Comparison of ENCODE assay signal across 9 cellular contexts in genomic region chr22:34414467-34415440, GRCh38.
DNase-seq lines count a peak whose midpoint lies in the region; ATAC-seq and TF ChIP-seq lines count a peak whose summit lies in the region.
"Had no signal": no experiment of that assay in that cellular context is flagged by ENCODE, and none has a peak within 500 bp of the region (broad histone marks: within the 10 kb centered on the region; RNA-seq: fewer than 3 reads in every experiment).

No MANE protein-coding gene starts in this region.

- TF ChIP-seq POLR2A in prostate gland (IDR thresholded peaks at IDR 0.05) (no peak), sigmoid colon (IDR thresholded peaks at IDR 0.05) (no peak)

- no peak for ATAC-seq in GM18909 (IDR thresholded peaks at IDR 0.05; ENCODE audit: poor library complexity, unreplicated experiment)

- H3K36me3 ChIP-seq in prostate gland (no peaks in the 10 kb centered on the region), sigmoid colon (no peaks in the 10 kb centered on the region)
- H3K36me3 ChIP-seq: BLaER1 treated with 17β-estradiol and CSF1 and Interleukin-3, amounts not matched to agents 10 nM and 100 nM had no signal

- H3K4me3 ChIP-seq in epithelial cell of esophagus (ENCODE audit: low read length): no peak overlapping the region
- H3K4me3 ChIP-seq in prostate gland: no peak overlapping the region
- H3K4me3 ChIP-seq in sigmoid colon: no peak overlapping the region
- H3K4me3 ChIP-seq: BLaER1 treated with 17β-estradiol and CSF1 and Interleukin-3, amounts not matched to agents 10 nM and 100 nM had no signal

- 29% methylated on average over 4 of the region's 4 CpGs for WGBS in prostate gland
- WGBS in sigmoid colon, 2 donors: 25 to 26% methylated on average over 4 of the region's 4 CpGs

- no peaks in the 10 kb centered on the region for H3K9me3 ChIP-seq in prostate gland
- peaks cover 0 to 1% (median 0%) of the 10 kb centered on the region in 4 donors for H3K9me3 ChIP-seq in sigmoid colon
- H3K9me3 ChIP-seq: BLaER1 treated with 17β-estradiol and CSF1 and Interleukin-3, amounts not matched to agents 10 nM and 100 nM had no signal

- intact Hi-C loops in prostate gland (cut with DNase I) (no loop called here), sigmoid colon (cut with DNase I) (no loop called here)

- H3K27me3 ChIP-seq in prostate gland (replicated peaks; ENCODE audit: insufficient read depth) (no peaks in the 10 kb centered on the region), sigmoid colon (no peaks in the 10 kb centered on the region)
- H3K27me3 ChIP-seq: BLaER1 treated with 17β-estradiol and CSF1 and Interleukin-3, amounts not matched to agents 10 nM and 100 nM had no signal

- H3K27ac ChIP-seq in prostate gland: no peak overlapping the region
- H3K27ac ChIP-seq in sigmoid colon: no peak overlapping the region
- H3K27ac ChIP-seq: BLaER1 treated with 17β-estradiol and CSF1 and Interleukin-3, amounts not matched to agents 10 nM and 100 nM had no signal

- TF ChIP-seq CTCF in epithelial cell of esophagus (IDR thresholded peaks at IDR 0.05; ENCODE audit: insufficient read depth, low read depth, low read length, missing control alignments): no peak
- peak; percentile 46 to 79 (median 74) for TF ChIP-seq CTCF in prostate gland (IDR thresholded peaks at IDR 0.05)
- peak in 1 of 4 experiments; percentile 35 for TF ChIP-seq CTCF in sigmoid colon (IDR thresholded peaks at IDR 0.05)

- H3K4me1 ChIP-seq in prostate gland (replicated peaks) (no peaks in the 10 kb centered on the region), sigmoid colon (no peaks in the 10 kb centered on the region)
- H3K4me1 ChIP-seq: BLaER1 treated with 17β-estradiol and CSF1 and Interleukin-3, amounts not matched to agents 10 nM and 100 nM had no signal

- no peak for TF ChIP-seq EP300 in sigmoid colon (IDR thresholded peaks at IDR 0.05)

- DNase-seq in SIG-M5 treated with dmso at 0.1 percent for 504 hours (lab: John Stamatoyannopoulos, UW; ENCODE audit: unreplicated experiment): peak; percentile 82
- no peak for DNase-seq in SIG-M5 (lab: John Stamatoyannopoulos, UW)
- DNase-seq in HuH-7 (ENCODE audit: low spot score): peak; percentile 64
- peak; percentile 48 for DNase-seq in epithelial cell of esophagus (ENCODE audit: low read depth)
- DNase-seq in prostate gland (ENCODE audit: low spot score): peak; percentile 61
- DNase-seq in sigmoid colon: no peak

TF ChIP-seq in PFSK-1, 5 proteins besides CTCF, POLR2A, EP300 and RAD21:
- TF ChIP-seq POLR2AphosphoS5 (IDR thresholded peaks at IDR 0.05; ENCODE audit: low read depth, low read length) (no peak), REST (IDR thresholded peaks at IDR 0.05; ENCODE audit: insufficient read depth in 1 of 2, low read depth in 2 of 2, low read length in 2 of 2) (peak; percentile 80 to 96)

Comparison
In these comparisons a context has a peak if more than half of its experiments do, and no peak if none do; other contexts are left out.
1. DNase-seq: peak in SIG-M5 treated with dmso at 0.1 percent for 504 hours (single experiment), HuH-7 (single experiment), epithelial cell of esophagus (single experiment) and prostate gland (single experiment); none in SIG-M5 (single experiment) and sigmoid colon (single experiment).